ENCODE assay signal across 17 cellular contexts in genomic region chr3:125608419-125608818, GRCh38.
"Had no signal": no experiment of that assay in that cellular context is flagged by ENCODE, and none has a peak within 500 bp of the region (broad histone marks: within the 10 kb centered on the region; RNA-seq: fewer than 3 reads in every experiment).

No MANE protein-coding gene starts in this region.

- DNase-seq: activated CD4-positive, alpha-beta T cell treated with anti-CD3 and anti-CD28 coated beads, Interleukin-2, amount 50 U/mL, for 1 hour; activated CD4-positive, CD25-positive, alpha-beta regulatory T cell treated with anti-CD3 and anti-CD28 coated beads, Interleukin-2, amount 50 U/mL, for 72 hours; activated CD8-positive, alpha-beta T cell treated with anti-CD3 and anti-CD28 coated beads, Interleukin-2, amount 10 ng/mL, durations not matched to agents 7 days and 5 days; activated gamma-delta T cell; activated naive CD4-positive, alpha-beta T cell treated with anti-CD3 and anti-CD28 coated beads, Interleukin-2, amount 50 U/mL, for 16 hours; aorta; effector CD4-positive, alpha-beta T cell; esophagus squamous epithelium; foreskin fibroblast; lower lobe of right lung; naive thymus-derived CD8-positive, alpha-beta T cell; stimulated activated CD4-positive, alpha-beta T cell treated with anti-CD3 and anti-CD28 coated beads, Interleukin-4, amount 100 ng/mL, for 4 hours; stimulated activated naive CD8-positive, alpha-beta T cell treated with anti-CD3 and anti-CD28 coated beads, Interleukin-15, Interleukin-2, amounts not matched to agents 100 U/mL and 50 U/mL, for 24 hours; upper lobe of right lung; WERI-Rb-1 had no signal

- H3K27me3 ChIP-seq: right atrium auricular region, upper lobe of right lung had no signal

- FAIRE-seq: TTC549 had no signal

- ATAC-seq: activated CD8-positive, alpha-beta T cell treated with anti-CD3 and anti-CD28 coated beads, Interleukin-2, amount 10 ng/mL, durations not matched to agents 7 days and 5 days; lower lobe of right lung; naive thymus-derived CD8-positive, alpha-beta T cell; stimulated activated naive CD8-positive, alpha-beta T cell treated with anti-CD3 and anti-CD28 coated beads, Interleukin-15, Interleukin-2, amounts not matched to agents 100 U/mL and 50 U/mL, for 24 hours; upper lobe of right lung had no signal

- H3K4me3 ChIP-seq: esophagus squamous epithelium, lower lobe of right lung, right atrium auricular region, upper lobe of right lung had no signal

- H3K4me1 ChIP-seq: lower lobe of right lung, right atrium auricular region, upper lobe of right lung had no signal

- H3K9me3 ChIP-seq: esophagus squamous epithelium, lower lobe of right lung, right atrium auricular region, upper lobe of right lung had no signal

- H3K27ac ChIP-seq: esophagus squamous epithelium, lower lobe of right lung, right atrium auricular region, upper lobe of right lung, WERI-Rb-1 had no signal

- H3K36me3 ChIP-seq: esophagus squamous epithelium, lower lobe of right lung, right atrium auricular region, upper lobe of right lung, WERI-Rb-1 had no signal
